In the genomic region with DNA sequence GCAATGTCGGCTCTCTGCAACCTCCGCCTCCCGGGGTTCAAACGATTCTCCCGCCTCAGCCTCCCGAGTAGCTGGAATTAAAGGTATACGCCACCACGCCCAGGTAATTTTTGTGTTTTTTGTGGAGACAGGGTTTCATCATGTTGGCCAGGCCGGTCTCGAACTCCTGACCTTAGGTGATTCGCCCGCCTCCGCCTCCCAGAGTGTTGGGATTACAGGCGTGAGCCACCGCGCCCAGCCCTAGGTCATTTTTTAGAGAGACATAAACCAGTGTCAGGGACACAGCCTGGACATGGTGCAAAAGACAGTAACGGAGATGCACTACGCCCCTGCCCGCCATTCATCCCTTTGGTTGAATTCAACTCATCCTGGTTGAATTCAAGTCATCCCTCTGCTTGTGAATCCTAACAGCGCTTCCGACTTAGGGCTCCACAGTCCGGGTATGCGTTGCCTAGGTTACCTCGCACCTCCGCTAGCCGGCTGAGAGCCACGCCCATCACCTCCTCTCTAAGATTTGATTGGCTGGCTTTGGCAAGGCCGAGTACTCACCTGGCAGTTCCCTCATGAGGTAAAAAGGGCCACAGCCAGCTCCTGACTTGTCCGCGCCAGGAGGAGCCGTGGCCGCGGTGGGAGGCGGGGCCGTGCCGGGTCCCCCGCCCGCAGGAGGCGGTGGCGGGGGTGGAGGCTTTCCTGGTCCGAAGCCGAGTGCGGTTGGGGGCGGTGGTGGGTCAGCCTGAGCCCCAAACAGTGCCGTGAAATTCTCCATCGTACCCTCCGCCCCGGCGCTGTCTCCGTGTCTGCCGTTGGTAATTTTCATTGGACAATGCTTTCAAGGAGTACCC, we compare ENCODE assay signal across 1 cellular context.
A peak's percentile ranks its signal among the peaks of the same experiment; 100 is the strongest.
TF ChIP-seq lines count a peak whose summit lies in the region.

A gene with protein sequence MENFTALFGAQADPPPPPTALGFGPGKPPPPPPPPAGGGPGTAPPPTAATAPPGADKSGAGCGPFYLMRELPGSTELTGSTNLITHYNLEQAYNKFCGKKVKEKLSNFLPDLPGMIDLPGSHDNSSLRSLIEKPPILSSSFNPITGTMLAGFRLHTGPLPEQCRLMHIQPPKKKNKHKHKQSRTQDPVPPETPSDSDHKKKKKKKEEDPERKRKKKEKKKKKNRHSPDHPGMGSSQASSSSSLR (minus strand): TSS at position 802 of the 842 bp plus-strand sequence. CDS start 36 bp downstream, at position 766.

TF ChIP-seq in HepG2, 621 proteins besides CTCF, POLR2A, EP300 and RAD21 (continued from another document and continues in another):
- TF ChIP-seq, protein P1, sequence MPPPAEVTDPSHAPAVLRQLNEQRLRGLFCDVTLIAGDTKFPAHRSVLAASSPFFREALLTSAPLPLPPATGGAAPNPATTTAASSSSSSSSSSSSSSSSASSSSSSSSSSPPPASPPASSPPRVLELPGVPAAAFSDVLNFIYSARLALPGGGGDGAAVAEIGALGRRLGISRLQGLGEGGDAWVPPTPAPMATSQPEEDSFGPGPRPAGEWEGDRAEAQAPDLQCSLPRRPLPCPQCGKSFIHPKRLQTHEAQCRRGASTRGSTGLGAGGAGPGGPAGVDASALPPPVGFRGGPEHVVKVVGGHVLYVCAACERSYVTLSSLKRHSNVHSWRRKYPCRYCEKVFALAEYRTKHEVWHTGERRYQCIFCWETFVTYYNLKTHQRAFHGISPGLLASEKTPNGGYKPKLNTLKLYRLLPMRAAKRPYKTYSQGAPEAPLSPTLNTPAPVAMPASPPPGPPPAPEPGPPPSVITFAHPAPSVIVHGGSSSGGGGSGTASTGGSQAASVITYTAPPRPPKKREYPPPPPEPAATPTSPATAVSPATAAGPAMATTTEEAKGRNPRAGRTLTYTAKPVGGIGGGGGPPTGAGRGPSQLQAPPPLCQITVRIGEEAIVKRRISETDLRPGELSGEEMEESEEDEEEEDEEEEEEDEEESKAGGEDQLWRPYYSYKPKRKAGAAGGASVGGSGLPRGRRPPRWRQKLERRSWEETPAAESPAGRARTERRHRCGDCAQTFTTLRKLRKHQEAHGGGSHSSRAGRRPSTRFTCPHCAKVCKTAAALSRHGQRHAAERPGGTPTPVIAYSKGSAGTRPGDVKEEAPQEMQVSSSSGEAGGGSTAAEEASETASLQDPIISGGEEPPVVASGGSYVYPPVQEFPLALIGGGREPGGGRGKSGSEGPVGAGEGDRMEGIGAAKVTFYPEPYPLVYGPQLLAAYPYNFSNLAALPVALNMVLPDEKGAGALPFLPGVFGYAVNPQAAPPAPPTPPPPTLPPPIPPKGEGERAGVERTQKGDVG (CRISPR knock-in tag; IDR thresholded peaks at IDR 0.05; ENCODE audit: borderline replicate concordance), result 0 out of 2 replicates have a peak, but pooled peaks have one; percentile 4
- TF ChIP-seq, protein P2, sequence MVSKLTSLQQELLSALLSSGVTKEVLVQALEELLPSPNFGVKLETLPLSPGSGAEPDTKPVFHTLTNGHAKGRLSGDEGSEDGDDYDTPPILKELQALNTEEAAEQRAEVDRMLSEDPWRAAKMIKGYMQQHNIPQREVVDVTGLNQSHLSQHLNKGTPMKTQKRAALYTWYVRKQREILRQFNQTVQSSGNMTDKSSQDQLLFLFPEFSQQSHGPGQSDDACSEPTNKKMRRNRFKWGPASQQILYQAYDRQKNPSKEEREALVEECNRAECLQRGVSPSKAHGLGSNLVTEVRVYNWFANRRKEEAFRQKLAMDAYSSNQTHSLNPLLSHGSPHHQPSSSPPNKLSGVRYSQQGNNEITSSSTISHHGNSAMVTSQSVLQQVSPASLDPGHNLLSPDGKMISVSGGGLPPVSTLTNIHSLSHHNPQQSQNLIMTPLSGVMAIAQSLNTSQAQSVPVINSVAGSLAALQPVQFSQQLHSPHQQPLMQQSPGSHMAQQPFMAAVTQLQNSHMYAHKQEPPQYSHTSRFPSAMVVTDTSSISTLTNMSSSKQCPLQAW (CRISPR knock-in tag; IDR thresholded peaks at IDR 0.05), result no peak
- TF ChIP-seq, protein P3, sequence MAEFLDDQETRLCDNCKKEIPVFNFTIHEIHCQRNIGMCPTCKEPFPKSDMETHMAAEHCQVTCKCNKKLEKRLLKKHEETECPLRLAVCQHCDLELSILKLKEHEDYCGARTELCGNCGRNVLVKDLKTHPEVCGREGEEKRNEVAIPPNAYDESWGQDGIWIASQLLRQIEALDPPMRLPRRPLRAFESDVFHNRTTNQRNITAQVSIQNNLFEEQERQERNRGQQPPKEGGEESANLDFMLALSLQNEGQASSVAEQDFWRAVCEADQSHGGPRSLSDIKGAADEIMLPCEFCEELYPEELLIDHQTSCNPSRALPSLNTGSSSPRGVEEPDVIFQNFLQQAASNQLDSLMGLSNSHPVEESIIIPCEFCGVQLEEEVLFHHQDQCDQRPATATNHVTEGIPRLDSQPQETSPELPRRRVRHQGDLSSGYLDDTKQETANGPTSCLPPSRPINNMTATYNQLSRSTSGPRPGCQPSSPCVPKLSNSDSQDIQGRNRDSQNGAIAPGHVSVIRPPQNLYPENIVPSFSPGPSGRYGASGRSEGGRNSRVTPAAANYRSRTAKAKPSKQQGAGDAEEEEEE (CRISPR knock-in tag; IDR thresholded peaks at IDR 0.05; ENCODE audit: borderline replicate concordance), result no peak
- TF ChIP-seq CHD4 (IDR thresholded peaks at IDR 0.05; ENCODE audit: borderline replicate concordance, low read length), result 0 out of 2 replicates have a peak, but pooled peaks have one; percentile 28
- no peak for TF ChIP-seq ZNF746 (CRISPR knock-in tag; IDR thresholded peaks at IDR 0.05)
- TF ChIP-seq MYC (CRISPR knock-in tag; IDR thresholded peaks at IDR 0.05; ENCODE audit: borderline replicate concordance), result peak; percentile 55; the same call in 1 of the 2 replicates
- no peak for TF ChIP-seq HNRNPK (IDR thresholded peaks at IDR 0.05; ENCODE audit: low read depth, low read length, poor library complexity, severe bottlenecking)
- TF ChIP-seq HNRNPL (IDR thresholded peaks at IDR 0.05; ENCODE audit: low read depth, low read length), result no peak
- TF ChIP-seq, protein P4, sequence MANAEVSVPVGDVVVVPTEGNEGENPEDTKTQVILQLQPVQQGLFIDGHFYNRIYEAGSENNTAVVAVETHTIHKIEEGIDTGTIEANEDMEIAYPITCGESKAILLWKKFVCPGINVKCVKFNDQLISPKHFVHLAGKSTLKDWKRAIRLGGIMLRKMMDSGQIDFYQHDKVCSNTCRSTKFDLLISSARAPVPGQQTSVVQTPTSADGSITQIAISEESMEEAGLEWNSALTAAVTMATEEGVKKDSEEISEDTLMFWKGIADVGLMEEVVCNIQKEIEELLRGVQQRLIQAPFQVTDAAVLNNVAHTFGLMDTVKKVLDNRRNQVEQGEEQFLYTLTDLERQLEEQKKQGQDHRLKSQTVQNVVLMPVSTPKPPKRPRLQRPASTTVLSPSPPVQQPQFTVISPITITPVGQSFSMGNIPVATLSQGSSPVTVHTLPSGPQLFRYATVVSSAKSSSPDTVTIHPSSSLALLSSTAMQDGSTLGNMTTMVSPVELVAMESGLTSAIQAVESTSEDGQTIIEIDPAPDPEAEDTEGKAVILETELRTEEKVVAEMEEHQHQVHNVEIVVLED (CRISPR knock-in tag; IDR thresholded peaks at IDR 0.05; ENCODE audit: borderline replicate concordance), result no peak
- TF ChIP-seq KDM2A (CRISPR knock-in tag; IDR thresholded peaks at IDR 0.05; ENCODE audit: borderline replicate concordance, low read depth), result peak; percentile 77
- TF ChIP-seq ZNF335 (CRISPR knock-in tag; IDR thresholded peaks at IDR 0.05), result no peak
- peak; percentile 83 for TF ChIP-seq RFX3 (CRISPR knock-in tag; IDR thresholded peaks at IDR 0.05)
- TF ChIP-seq TGIF2 (CRISPR knock-in tag; IDR thresholded peaks at IDR 0.05), result no peak; the same call in 1 of the 2 replicates
- TF ChIP-seq NAIF1 (CRISPR knock-in tag; IDR thresholded peaks at IDR 0.05; ENCODE audit: borderline replicate concordance), result no peak
- TF ChIP-seq, protein P5, sequence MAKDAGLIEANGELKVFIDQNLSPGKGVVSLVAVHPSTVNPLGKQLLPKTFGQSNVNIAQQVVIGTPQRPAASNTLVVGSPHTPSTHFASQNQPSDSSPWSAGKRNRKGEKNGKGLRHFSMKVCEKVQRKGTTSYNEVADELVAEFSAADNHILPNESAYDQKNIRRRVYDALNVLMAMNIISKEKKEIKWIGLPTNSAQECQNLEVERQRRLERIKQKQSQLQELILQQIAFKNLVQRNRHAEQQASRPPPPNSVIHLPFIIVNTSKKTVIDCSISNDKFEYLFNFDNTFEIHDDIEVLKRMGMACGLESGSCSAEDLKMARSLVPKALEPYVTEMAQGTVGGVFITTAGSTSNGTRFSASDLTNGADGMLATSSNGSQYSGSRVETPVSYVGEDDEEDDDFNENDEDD (CRISPR knock-in tag; IDR thresholded peaks at IDR 0.05; ENCODE audit: borderline replicate concordance), result peak; percentile 6; the same call in 1 of the 2 replicates
- TF ChIP-seq JUNB (CRISPR knock-in tag; IDR thresholded peaks at IDR 0.05; ENCODE audit: borderline replicate concordance), result no peak
- no peak for TF ChIP-seq HOXA9 (CRISPR knock-in tag; IDR thresholded peaks at IDR 0.05; ENCODE audit: borderline replicate concordance)
- TF ChIP-seq HNRNPLL (IDR thresholded peaks at IDR 0.05; ENCODE audit: low read depth, low read length, poor library complexity, severe bottlenecking), result peak; percentile 56
- TF ChIP-seq, protein P6, sequence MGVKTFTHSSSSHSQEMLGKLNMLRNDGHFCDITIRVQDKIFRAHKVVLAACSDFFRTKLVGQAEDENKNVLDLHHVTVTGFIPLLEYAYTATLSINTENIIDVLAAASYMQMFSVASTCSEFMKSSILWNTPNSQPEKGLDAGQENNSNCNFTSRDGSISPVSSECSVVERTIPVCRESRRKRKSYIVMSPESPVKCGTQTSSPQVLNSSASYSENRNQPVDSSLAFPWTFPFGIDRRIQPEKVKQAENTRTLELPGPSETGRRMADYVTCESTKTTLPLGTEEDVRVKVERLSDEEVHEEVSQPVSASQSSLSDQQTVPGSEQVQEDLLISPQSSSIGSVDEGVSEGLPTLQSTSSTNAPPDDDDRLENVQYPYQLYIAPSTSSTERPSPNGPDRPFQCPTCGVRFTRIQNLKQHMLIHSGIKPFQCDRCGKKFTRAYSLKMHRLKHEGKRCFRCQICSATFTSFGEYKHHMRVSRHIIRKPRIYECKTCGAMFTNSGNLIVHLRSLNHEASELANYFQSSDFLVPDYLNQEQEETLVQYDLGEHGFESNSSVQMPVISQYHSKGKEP (CRISPR knock-in tag; IDR thresholded peaks at IDR 0.05), result 0 out of 2 replicates have a peak, but pooled peaks have one; percentile 58
- TF ChIP-seq SMAD9 (CRISPR knock-in tag; IDR thresholded peaks at IDR 0.05), result 0 out of 2 replicates have a peak, but pooled peaks have one; percentile 33
- TF ChIP-seq, protein P7, sequence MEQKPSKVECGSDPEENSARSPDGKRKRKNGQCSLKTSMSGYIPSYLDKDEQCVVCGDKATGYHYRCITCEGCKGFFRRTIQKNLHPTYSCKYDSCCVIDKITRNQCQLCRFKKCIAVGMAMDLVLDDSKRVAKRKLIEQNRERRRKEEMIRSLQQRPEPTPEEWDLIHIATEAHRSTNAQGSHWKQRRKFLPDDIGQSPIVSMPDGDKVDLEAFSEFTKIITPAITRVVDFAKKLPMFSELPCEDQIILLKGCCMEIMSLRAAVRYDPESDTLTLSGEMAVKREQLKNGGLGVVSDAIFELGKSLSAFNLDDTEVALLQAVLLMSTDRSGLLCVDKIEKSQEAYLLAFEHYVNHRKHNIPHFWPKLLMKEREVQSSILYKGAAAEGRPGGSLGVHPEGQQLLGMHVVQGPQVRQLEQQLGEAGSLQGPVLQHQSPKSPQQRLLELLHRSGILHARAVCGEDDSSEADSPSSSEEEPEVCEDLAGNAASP (CRISPR knock-in tag; IDR thresholded peaks at IDR 0.05; ENCODE audit: borderline replicate concordance), result 0 out of 2 replicates have a peak, but pooled peaks have one; percentile 38
- TF ChIP-seq, protein P8, sequence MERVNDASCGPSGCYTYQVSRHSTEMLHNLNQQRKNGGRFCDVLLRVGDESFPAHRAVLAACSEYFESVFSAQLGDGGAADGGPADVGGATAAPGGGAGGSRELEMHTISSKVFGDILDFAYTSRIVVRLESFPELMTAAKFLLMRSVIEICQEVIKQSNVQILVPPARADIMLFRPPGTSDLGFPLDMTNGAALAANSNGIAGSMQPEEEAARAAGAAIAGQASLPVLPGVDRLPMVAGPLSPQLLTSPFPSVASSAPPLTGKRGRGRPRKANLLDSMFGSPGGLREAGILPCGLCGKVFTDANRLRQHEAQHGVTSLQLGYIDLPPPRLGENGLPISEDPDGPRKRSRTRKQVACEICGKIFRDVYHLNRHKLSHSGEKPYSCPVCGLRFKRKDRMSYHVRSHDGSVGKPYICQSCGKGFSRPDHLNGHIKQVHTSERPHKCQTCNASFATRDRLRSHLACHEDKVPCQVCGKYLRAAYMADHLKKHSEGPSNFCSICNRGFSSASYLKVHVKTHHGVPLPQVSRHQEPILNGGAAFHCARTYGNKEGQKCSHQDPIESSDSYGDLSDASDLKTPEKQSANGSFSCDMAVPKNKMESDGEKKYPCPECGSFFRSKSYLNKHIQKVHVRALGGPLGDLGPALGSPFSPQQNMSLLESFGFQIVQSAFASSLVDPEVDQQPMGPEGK (CRISPR knock-in tag; IDR thresholded peaks at IDR 0.05), result peak; percentile 55
- TF ChIP-seq TEAD3 (CRISPR knock-in tag; optimal IDR thresholded peaks at IDR 0.05; ENCODE audit: borderline replicate concordance), result peak; percentile 83
- TF ChIP-seq, protein P9, sequence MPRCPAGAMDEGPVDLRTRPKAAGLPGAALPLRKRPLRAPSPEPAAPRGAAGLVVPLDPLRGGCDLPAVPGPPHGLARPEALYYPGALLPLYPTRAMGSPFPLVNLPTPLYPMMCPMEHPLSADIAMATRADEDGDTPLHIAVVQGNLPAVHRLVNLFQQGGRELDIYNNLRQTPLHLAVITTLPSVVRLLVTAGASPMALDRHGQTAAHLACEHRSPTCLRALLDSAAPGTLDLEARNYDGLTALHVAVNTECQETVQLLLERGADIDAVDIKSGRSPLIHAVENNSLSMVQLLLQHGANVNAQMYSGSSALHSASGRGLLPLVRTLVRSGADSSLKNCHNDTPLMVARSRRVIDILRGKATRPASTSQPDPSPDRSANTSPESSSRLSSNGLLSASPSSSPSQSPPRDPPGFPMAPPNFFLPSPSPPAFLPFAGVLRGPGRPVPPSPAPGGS (CRISPR knock-in tag; IDR thresholded peaks at IDR 0.05), result peak; percentile 59; the same call in 1 of the 2 replicates
- TF ChIP-seq, protein P10, sequence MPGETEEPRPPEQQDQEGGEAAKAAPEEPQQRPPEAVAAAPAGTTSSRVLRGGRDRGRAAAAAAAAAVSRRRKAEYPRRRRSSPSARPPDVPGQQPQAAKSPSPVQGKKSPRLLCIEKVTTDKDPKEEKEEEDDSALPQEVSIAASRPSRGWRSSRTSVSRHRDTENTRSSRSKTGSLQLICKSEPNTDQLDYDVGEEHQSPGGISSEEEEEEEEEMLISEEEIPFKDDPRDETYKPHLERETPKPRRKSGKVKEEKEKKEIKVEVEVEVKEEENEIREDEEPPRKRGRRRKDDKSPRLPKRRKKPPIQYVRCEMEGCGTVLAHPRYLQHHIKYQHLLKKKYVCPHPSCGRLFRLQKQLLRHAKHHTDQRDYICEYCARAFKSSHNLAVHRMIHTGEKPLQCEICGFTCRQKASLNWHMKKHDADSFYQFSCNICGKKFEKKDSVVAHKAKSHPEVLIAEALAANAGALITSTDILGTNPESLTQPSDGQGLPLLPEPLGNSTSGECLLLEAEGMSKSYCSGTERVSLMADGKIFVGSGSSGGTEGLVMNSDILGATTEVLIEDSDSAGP (CRISPR knock-in tag; IDR thresholded peaks at IDR 0.05; ENCODE audit: borderline replicate concordance), result peak; percentile 63; the same call in 1 of the 2 replicates
- peak; percentile 20; the same call in 1 of the 2 replicates for TF ChIP-seq ZNF44 (CRISPR knock-in tag; IDR thresholded peaks at IDR 0.05)
- TF ChIP-seq HIVEP1 (CRISPR knock-in tag; IDR thresholded peaks at IDR 0.05), result no peak
- TF ChIP-seq ZNF441 (CRISPR knock-in tag; IDR thresholded peaks at IDR 0.05; ENCODE audit: borderline replicate concordance), result 0 out of 2 replicates have a peak, but pooled peaks have one; percentile 15
- no peak for TF ChIP-seq MAZ (IDR thresholded peaks at IDR 0.05; ENCODE audit: borderline replicate concordance, low read depth, low read length)
- TF ChIP-seq MAZ (CRISPR knock-in tag; IDR thresholded peaks at IDR 0.05; ENCODE audit: low read depth), result peak; percentile 1; the same call in 1 of the 2 replicates
- peak; percentile 34; the same call in 1 of the 2 replicates for TF ChIP-seq BCL6 (CRISPR knock-in tag; IDR thresholded peaks at IDR 0.05)
